13 cellular contexts compared by ENCODE assay signal in genomic region chr22:23236440-23237139, GRCh38. TPM values are rescaled to one million over a fixed set of nuclear protein-coding genes. Genes with fewer than 3 reads are reported as not detected.
A peak's percentile ranks its signal among the peaks of the same experiment; 100 is the strongest.
DNase-seq lines count a peak whose midpoint lies in the region; ATAC-seq and TF ChIP-seq lines count a peak whose summit lies in the region.
"Had no signal": no experiment of that assay in that cellular context is flagged by ENCODE, and none has a peak within 500 bp of the region (broad histone marks: within the 10 kb centered on the region; RNA-seq: fewer than 3 reads in every experiment).

No MANE protein-coding gene starts in this region.

- H2AK9ac ChIP-seq in IMR-90 (replicated peaks; ENCODE audit: low read depth, low read length, poor library complexity) = no peak overlapping the region

- peaks cover 78% of the 10 kb centered on the region for H4K20me1 ChIP-seq in IMR-90 (ENCODE audit: insufficient read depth, low read length)

- no peak overlapping the region for H2BK20ac ChIP-seq in IMR-90 (ENCODE audit: low read depth, low read length)

- H2AFZ ChIP-seq in IMR-90 (replicated peaks; ENCODE audit: low read length, poor library complexity) (peak overlapping the region; percentile 5), neuronal stem cell (ENCODE audit: low read length) (no peak overlapping the region)

- no peak overlapping the region for H3K27ac ChIP-seq in CD4-positive, alpha-beta memory T cell (ENCODE audit: low read depth, low read length)
- H3K27ac ChIP-seq in IMR-90 (ENCODE audit: insufficient read depth, low read length) = no peak overlapping the region
- peak overlapping the region in 48 of 59 donors; percentile 1 to 85 (median 53) for H3K27ac ChIP-seq in dorsolateral prefrontal cortex
- peak overlapping the region; percentile 41 for H3K27ac ChIP-seq in neuronal stem cell (replicated peaks; ENCODE audit: low read length)
- H3K27ac ChIP-seq: C4-2B had no signal

- peaks cover 32% of the 10 kb centered on the region for H3K9me1 ChIP-seq in IMR-90 (ENCODE audit: insufficient read depth, low read length)

- H4K91ac ChIP-seq in IMR-90 (ENCODE audit: insufficient read depth, low read depth, low read length) (no peak overlapping the region), neuronal stem cell (ENCODE audit: low read depth, low read length, poor library complexity) (no peak overlapping the region)

- DNase-seq in CD4-positive, alpha-beta memory T cell = no peak
- DNase-seq in IMR-90 (no peak), dorsolateral prefrontal cortex (peak in 2 of 10 donors; percentile 27 to 67), neuronal stem cell (ENCODE audit: low spot score) (no peak), NCI-H748 (lab: John Stamatoyannopoulos, UW; ENCODE audit: unreplicated experiment) (no peak), DMS153 (lab: John Stamatoyannopoulos, UW) (no peak), CD1c-positive myeloid dendritic cell (ENCODE audit: extremely low spot score) (no peak)
- DNase-seq: activated T-cell treated with anti-CD3 and anti-CD28 coated beads for 4 hours; kidney glomerular epithelial cell; naive B cell; stimulated activated CD4-positive, alpha-beta T cell treated with anti-CD3 and anti-CD28 coated beads, Interleukin-4, amount 100 ng/mL, for 4 hours; stimulated activated naive CD4-positive, alpha-beta T cell had no signal

- H3K4me1 ChIP-seq in CD4-positive, alpha-beta memory T cell (ENCODE audit: insufficient read depth, low read length) = peaks cover 56% of the 10 kb centered on the region
- peaks cover 14% of the 10 kb centered on the region for H3K4me1 ChIP-seq in IMR-90 (ENCODE audit: control insufficient read depth, insufficient read depth, low read length)
- peaks cover 17 to 35% of the 10 kb centered on the region in 2 donors for H3K4me1 ChIP-seq in neuronal stem cell (ENCODE audit: control insufficient read depth in 2 of 2, insufficient read depth in 1 of 2, low read depth in 1 of 2, low read length in 2 of 2)

- WGBS in IMR-90 (ENCODE audit: extremely low coverage in 2 of 2, insufficient read length in 1 of 2), 2 experiments = 88% methylated on average over 3 of the region's 14 CpGs; no CpG with 5 or more reads in 1 of the 2 experiments
- no CpG with 5 or more reads among the region's 14 CpGs for WGBS in neuronal stem cell (ENCODE audit: extremely low coverage in 2 of 2, insufficient read length in 2 of 2, insufficient replicate concordance in 1 of 2), 2 donors

- dilution Hi-C loops in IMR-90 (cut with HindIII; ENCODE audit: low sequenced_read_pairs, unreplicated experiment) = no loop called here

- in situ Hi-C loops in IMR-90 (cut with MboI; ENCODE audit: low sequenced_read_pairs) = no loop called here

- no peak overlapping the region for H2BK15ac ChIP-seq in IMR-90 (ENCODE audit: low read depth, low read length)
- no peak overlapping the region for H2BK15ac ChIP-seq in neuronal stem cell (ENCODE audit: low read length)

- H2BK12ac ChIP-seq in neuronal stem cell (ENCODE audit: low read length) = no peak overlapping the region

- H3K4me2 ChIP-seq in IMR-90 (ENCODE audit: low read depth, low read length) (no peak overlapping the region), neuronal stem cell (ENCODE audit: insufficient read depth, low read length, poor library complexity, severe bottlenecking) (no peak overlapping the region)

- H3K9me3 ChIP-seq in CD4-positive, alpha-beta memory T cell (ENCODE audit: control insufficient read depth in 1 of 2, low read length in 2 of 2) = no peaks in the 10 kb centered on the region
- no peaks in the 10 kb centered on the region for H3K9me3 ChIP-seq in IMR-90 (ENCODE audit: control insufficient read depth, insufficient read depth, low read length)
- H3K9me3 ChIP-seq in neuronal stem cell (replicated peaks in 1 of 2; ENCODE audit: control insufficient read depth in 2 of 2, insufficient read depth in 1 of 2, low read depth in 1 of 2, low read length in 2 of 2) = peaks cover 2 to 6% of the 10 kb centered on the region in 2 donors

- no peaks in the 10 kb centered on the region for H3K27me3 Mint-ChIP-seq in CD4-positive, alpha-beta memory T cell
- H3K27me3 Mint-ChIP-seq: naive B cell had no signal

- H2AK5ac ChIP-seq in IMR-90 (ENCODE audit: low read depth, low read length) (0 out of 2 replicates have a peak overlapping the region, but pooled peaks have one; percentile 6), neuronal stem cell (ENCODE audit: low read depth, low read length) (peak overlapping the region; percentile 10)

- no peak for TF ChIP-seq CTCF in IMR-90 (conservative IDR thresholded peaks at IDR 0.05; ENCODE audit: low read depth, low read length)
- no peak for TF ChIP-seq CTCF in dorsolateral prefrontal cortex (IDR thresholded peaks at IDR 0.05 in 54 of 56, conservative IDR thresholded peaks at IDR 0.05 in 2 of 56; ENCODE audit: low read depth in 1 of 56, partially characterized antibody in 56 of 56)

- H2BK5ac ChIP-seq in IMR-90 (ENCODE audit: low read depth, low read length, poor library complexity, severe bottlenecking) = no peak overlapping the region
- H2BK5ac ChIP-seq in neuronal stem cell (ENCODE audit: low read length) = peak overlapping the region; percentile 59

- no peak for ATAC-seq in IMR-90 (ENCODE audit: low read depth)

- H3K36me3 ChIP-seq in CD4-positive, alpha-beta memory T cell (ENCODE audit: insufficient read depth, low read length) = no peaks in the 10 kb centered on the region
- no peaks in the 10 kb centered on the region for H3K36me3 ChIP-seq in IMR-90 (ENCODE audit: control insufficient read depth, insufficient read depth, low read length)
- peaks cover 0 to 4% of the 10 kb centered on the region in 2 donors for H3K36me3 ChIP-seq in neuronal stem cell (replicated peaks in 1 of 2; ENCODE audit: control insufficient read depth in 2 of 2, insufficient read depth in 2 of 2, low read length in 2 of 2)

- peaks cover 41 to 91% (median 61%) of the 10 kb centered on the region in 4 donors for H3K4me1 Mint-ChIP-seq in CD4-positive, alpha-beta memory T cell

- H3K23ac ChIP-seq in IMR-90 (ENCODE audit: low read depth, low read length) (no peak overlapping the region), neuronal stem cell (ENCODE audit: low read depth, low read length, poor library complexity) (peak overlapping the region; percentile 22)

- H3K14ac ChIP-seq in IMR-90 (replicated peaks; ENCODE audit: low read depth, low read length) = no peak overlapping the region
- H3K14ac ChIP-seq in neuronal stem cell (ENCODE audit: low read length) = no peak overlapping the region

- peaks cover 5 to 11% of the 10 kb centered on the region in 2 donors for H3K36me3 Mint-ChIP-seq in CD4-positive, alpha-beta memory T cell

- CTCF ChIA-PET in CD4-positive, alpha-beta memory T cell (lab: Charles Lee; ENCODE audit: partially characterized antibody) = interaction anchor here (0.9 kb wide), 1 partner anchor 54 kb away, joined by 3 read pairs; no protein-coding TSS in a partner anchor
- CTCF ChIA-PET in IMR-90 (lab: Yijun Ruan, JAX) = no interaction called here

- H3K27me3 ChIP-seq in CD4-positive, alpha-beta memory T cell (ENCODE audit: insufficient read depth, low read length) = no peaks in the 10 kb centered on the region
- no peaks in the 10 kb centered on the region for H3K27me3 ChIP-seq in IMR-90 (ENCODE audit: control insufficient read depth, insufficient read depth, low read length)
- H3K27me3 ChIP-seq in dorsolateral prefrontal cortex = no peaks in the 10 kb centered on the region
- H3K27me3 ChIP-seq in neuronal stem cell (ENCODE audit: control insufficient read depth in 3 of 3, insufficient read depth in 3 of 3, low read depth in 1 of 3, low read length in 3 of 3) = no peaks in the 10 kb centered on the region

- H4K8ac ChIP-seq in IMR-90 (ENCODE audit: low read depth in 2 of 2, low read length in 2 of 2) (no peak overlapping the region), neuronal stem cell (ENCODE audit: low read depth, low read length) (no peak overlapping the region)

- no peak overlapping the region for H3K56ac ChIP-seq in IMR-90 (ENCODE audit: extremely low read depth, insufficient read depth, low read length)

- no peak overlapping the region for H3K9ac ChIP-seq in IMR-90 (ENCODE audit: low read depth, low read length)
- H3K9ac ChIP-seq in neuronal stem cell (ENCODE audit: low read depth, low read length, poor library complexity) = peak overlapping the region; percentile 39

- no peak overlapping the region for H3K4me3 ChIP-seq in CD4-positive, alpha-beta memory T cell (ENCODE audit: low read length in 2 of 2)
- H3K4me3 ChIP-seq in IMR-90 (ENCODE audit: insufficient read depth, low read depth, low read length) = no peak overlapping the region
- peak overlapping the region in 2 of 59 donors; percentile 8 to 16 for H3K4me3 ChIP-seq in dorsolateral prefrontal cortex
- H3K4me3 ChIP-seq in neuronal stem cell (ENCODE audit: low read length in 2 of 2) = no peak overlapping the region

- TF ChIP-seq POLR2A in IMR-90 (IDR thresholded peaks at IDR 0.05; ENCODE audit: low read depth, low read length) = no peak

- H3K4ac ChIP-seq in IMR-90 (ENCODE audit: low read depth, low read length) = no peak overlapping the region
- no peak overlapping the region for H3K4ac ChIP-seq in neuronal stem cell (ENCODE audit: low read length)

- intact Hi-C loops in CD4-positive, alpha-beta memory T cell (cut with micrococcal nuclease) = no loop called here
- intact Hi-C loops in IMR-90 (cut with micrococcal nuclease) = no loop called here
- intact Hi-C loops in dorsolateral prefrontal cortex (cut with DNase I) = loop anchor here in 1 of 2 donors (2.0 to 5.0 kb wide), 2 partner anchors 34 to 56 kb away; partner anchors contain the start of gene BCR

- H3K4me3 Mint-ChIP-seq in CD4-positive, alpha-beta memory T cell = peak overlapping the region in 5 of 8 donors; percentile 12 to 54 (median 26)

- BruUV-seq in IMR-90 (replicated peaks; lab: Mats Ljungman, UMichigan) = no TSS peak

- H4K5ac ChIP-seq in IMR-90 (ENCODE audit: low read depth, low read length) = no peak overlapping the region

- H3K18ac ChIP-seq in IMR-90 (ENCODE audit: low read depth, low read length) (no peak overlapping the region), neuronal stem cell (ENCODE audit: low read length) (peak overlapping the region; percentile 66)

- H2BK120ac ChIP-seq in IMR-90 (ENCODE audit: low read depth, low read length) (no peak overlapping the region), neuronal stem cell (ENCODE audit: low read depth, low read length) (no peak overlapping the region)

- H3K79me1 ChIP-seq in IMR-90 (ENCODE audit: low read depth in 1 of 2, low read length in 2 of 2) (peaks cover 49 to 85% of the 10 kb centered on the region in 2 experiments), neuronal stem cell (ENCODE audit: low read depth, low read length) (peaks cover 32% of the 10 kb centered on the region)

- peak overlapping the region in 6 of 7 donors; percentile 24 to 90 (median 74) for H3K27ac Mint-ChIP-seq in CD4-positive, alpha-beta memory T cell

- POLR2A ChIA-PET in CD4-positive, alpha-beta memory T cell (lab: Charles Lee; ENCODE audit: partially characterized antibody) = interaction anchor here (1.3 to 3.1 kb wide), 3 partner anchors 10 to 55 kb away, joined by 4 to 11 read pairs (median 9); no protein-coding TSS in a partner anchor
- POLR2A ChIA-PET in IMR-90 (lab: Charles Lee; ENCODE audit: unreplicated experiment) = no interaction called here

- TF ChIP-seq RAD21 in IMR-90 (IDR thresholded peaks at IDR 0.05; ENCODE audit: low read length) = no peak

- peaks cover 0 to 3% (median 0%) of the 10 kb centered on the region in 8 donors for H3K9me3 Mint-ChIP-seq in CD4-positive, alpha-beta memory T cell

RNA-seq across cellular contexts. Expression of gene BCR, which starts 56.3 kb away (rescaled TPM):
- total RNA-seq in CD4-positive, alpha-beta memory T cell = 10 to 100 TPM; 75.3 to 75.6 TPM
- 10 to 100 TPM in 1 of 2 donors, 1 to 10 TPM in 1; 3.3 to 27.0 TPM for polyA plus RNA-seq in CD4-positive, alpha-beta memory T cell
- total RNA-seq in IMR-90 (2012; rRNA removed) = 28.9 and 30.8 TPM in 2 replicates
- polyA plus RNA-seq in IMR-90 (2012; rRNA removed) = 43.0 and 44.6 TPM in 2 replicates
- 30.9 and 40.0 TPM in 2 replicates for polyA plus RNA-seq in IMR-90 (2012; cell fraction: cytosol; rRNA removed)
- polyA plus RNA-seq in IMR-90 (2012; cell fraction: nucleus; rRNA removed; ENCODE audit: low replicate concordance) = 36.1 and 42.1 TPM in 2 replicates
- 100 to 1,000 TPM in 90 of 120 experiments, 10 to 100 TPM in 30; 54.7 to 211 (median 113) TPM for total RNA-seq in dorsolateral prefrontal cortex
- polyA plus RNA-seq in neuronal stem cell (2013, experiment 1 of 2) = 20.8 TPM
- polyA plus RNA-seq in neuronal stem cell (2013, experiment 2 of 2) = 19.8 TPM

Comparison
In these comparisons a context has a peak if more than half of its experiments do, and no peak if none do; other contexts are left out.
1. H3K27ac ChIP-seq: peak in dorsolateral prefrontal cortex (48 of 59) and neuronal stem cell (single experiment); none in CD4-positive, alpha-beta memory T cell (single experiment) and IMR-90 (single experiment).